In genomic region chr1:116540088-116540487, GRCh38 we compare ENCODE assay signal across 10 cellular contexts. TPM values are rescaled to one million over a fixed set of nuclear protein-coding genes. Genes with fewer than 3 reads are reported as not detected.
DNase-seq lines count a peak whose midpoint lies in the region; ATAC-seq and TF ChIP-seq lines count a peak whose summit lies in the region.
"Had no signal": no experiment of that assay in that cellular context is flagged by ENCODE, and none has a peak within 500 bp of the region (broad histone marks: within the 10 kb centered on the region; RNA-seq: fewer than 3 reads in every experiment).

No MANE protein-coding gene starts in this region.

- peaks cover 74% of the 10 kb centered on the region for H3K36me3 ChIP-seq in PC-9 (ENCODE audit: low read depth)
- no peaks in the 10 kb centered on the region for H3K36me3 ChIP-seq in body of pancreas (replicated peaks in 1 of 2; ENCODE audit: insufficient read depth in 1 of 2, low read depth in 2 of 2)
- peaks cover 6% of the 10 kb centered on the region for H3K36me3 ChIP-seq in osteoblast (ENCODE audit: insufficient read depth, low read length)

- no peak overlapping the region for H3K4me3 ChIP-seq in PC-9
- no peak overlapping the region for H3K4me3 ChIP-seq in body of pancreas
- no peak overlapping the region for H3K4me3 ChIP-seq in osteoblast (ENCODE audit: insufficient read depth, low read length)
- H3K4me3 ChIP-seq: lung had no signal

- CTCF ChIA-PET in PC-9 (lab: Charles Lee): no interaction called here

- no peak for DNase-seq in stimulated activated naive CD8-positive, alpha-beta T cell treated with anti-CD3 and anti-CD28 coated beads, Interleukin-15, Interleukin-2, amounts not matched to agents 100 U/mL and 50 U/mL, for 24 hours
- no peak for DNase-seq in PC-9
- no peak for DNase-seq in activated gamma-delta T cell treated with Interleukin-2 at 50 U/mL for 16 hours
- DNase-seq in hypothalamus (lab: John Stamatoyannopoulos, UW): no peak
- DNase-seq in body of pancreas: no peak
- no peak for DNase-seq in osteoblast (ENCODE audit: insufficient read length, low spot score, missing footprints)
- DNase-seq: NCI-H446 had no signal

- no peak for TF ChIP-seq CTCF in PC-9 (conservative IDR thresholded peaks at IDR 0.05)
- no peak for TF ChIP-seq CTCF in body of pancreas (IDR thresholded peaks at IDR 0.05)
- no peak for TF ChIP-seq CTCF in osteoblast (IDR thresholded peaks at IDR 0.05; ENCODE audit: extremely low read depth, low read depth, low read length)

- H3K9me2 ChIP-seq in PC-9 (ENCODE audit: insufficient read depth): no peaks in the 10 kb centered on the region

- H3K4me1 ChIP-seq in PC-9 (replicated peaks; ENCODE audit: insufficient read depth) (peaks cover 47% of the 10 kb centered on the region), body of pancreas (no peaks in the 10 kb centered on the region), osteoblast (ENCODE audit: insufficient read depth, low read length) (peaks cover 3% of the 10 kb centered on the region)

- H3K27ac ChIP-seq in PC-9: peak overlapping the region; percentile 85; the same call in 1 of the 2 replicates
- no peak overlapping the region for H3K27ac ChIP-seq in body of pancreas
- no peak overlapping the region for H3K27ac ChIP-seq in osteoblast (ENCODE audit: low read depth, low read length)

- intact Hi-C loops in PC-9 (cut with micrococcal nuclease; ENCODE audit: unreplicated experiment) (no loop called here), body of pancreas (cut with DNase I) (no loop called here)

- H4K20me1 ChIP-seq in PC-9 (ENCODE audit: insufficient read depth) (no peaks in the 10 kb centered on the region), osteoblast (ENCODE audit: insufficient read depth, low read length) (no peaks in the 10 kb centered on the region)

- no peak overlapping the region for H3K4me2 ChIP-seq in PC-9
- H3K4me2 ChIP-seq in osteoblast (ENCODE audit: insufficient read depth, low read length): no peak overlapping the region

- no peak for TF ChIP-seq POLR2A in body of pancreas (IDR thresholded peaks at IDR 0.05)

- peaks cover 25% of the 10 kb centered on the region for H3K79me2 ChIP-seq in PC-9 (ENCODE audit: low read depth)
- H3K79me2 ChIP-seq in osteoblast (ENCODE audit: insufficient read depth, low read length): no peaks in the 10 kb centered on the region

- peaks cover 82% of the 10 kb centered on the region for H3K4me1 Mint-ChIP-seq in stimulated activated naive CD8-positive, alpha-beta T cell treated with anti-CD3 and anti-CD28 coated beads, Interleukin-15, Interleukin-2, amounts not matched to agents 100 ng/mL and 50 ng/mL, for 24 hours (ENCODE audit: low read depth)

- no peak overlapping the region for H3K4me3 Mint-ChIP-seq in stimulated activated naive CD8-positive, alpha-beta T cell treated with anti-CD3 and anti-CD28 coated beads, Interleukin-15, Interleukin-2, amounts not matched to agents 100 ng/mL and 50 ng/mL, for 24 hours

- POLR2A ChIA-PET in PC-9 (lab: Charles Lee; ENCODE audit: unreplicated experiment): no interaction called here

- H3F3A ChIP-seq in PC-9 (ENCODE audit: insufficient read depth, low read depth): peaks cover 54% of the 10 kb centered on the region

- peaks cover 3% of the 10 kb centered on the region for H3K9me3 Mint-ChIP-seq in stimulated activated naive CD8-positive, alpha-beta T cell treated with anti-CD3 and anti-CD28 coated beads, Interleukin-15, Interleukin-2, amounts not matched to agents 100 ng/mL and 50 ng/mL, for 24 hours

- H3K36me3 Mint-ChIP-seq in stimulated activated naive CD8-positive, alpha-beta T cell treated with anti-CD3 and anti-CD28 coated beads, Interleukin-15, Interleukin-2, amounts not matched to agents 100 ng/mL and 50 ng/mL, for 24 hours (ENCODE audit: low read depth): peaks cover 86% of the 10 kb centered on the region

- no peaks in the 10 kb centered on the region for H3K27me3 Mint-ChIP-seq in stimulated activated naive CD8-positive, alpha-beta T cell treated with anti-CD3 and anti-CD28 coated beads, Interleukin-15, Interleukin-2, amounts not matched to agents 100 ng/mL and 50 ng/mL, for 24 hours

- H3K9me3 ChIP-seq in PC-9 (ENCODE audit: insufficient read depth, low read depth): no peaks in the 10 kb centered on the region
- no peaks in the 10 kb centered on the region for H3K9me3 ChIP-seq in body of pancreas
- H3K9me3 ChIP-seq in osteoblast (ENCODE audit: low read depth, low read length): no peaks in the 10 kb centered on the region

- H3K27me3 ChIP-seq in PC-9 (ENCODE audit: insufficient read depth, low read depth) (no peaks in the 10 kb centered on the region), body of pancreas (no peaks in the 10 kb centered on the region), osteoblast (ENCODE audit: insufficient read depth, low read length) (no peaks in the 10 kb centered on the region)

- no peak for ATAC-seq in stimulated activated naive CD8-positive, alpha-beta T cell treated with anti-CD3 and anti-CD28 coated beads, Interleukin-15, Interleukin-2, amounts not matched to agents 100 U/mL and 50 U/mL, for 24 hours
- ATAC-seq in HG02981 (IDR thresholded peaks at IDR 0.05; ENCODE audit: unreplicated experiment) (peak; percentile 42), body of pancreas (no peak)

- no TSS peak for BruUV-seq in PC-9 (replicated peaks; lab: Mats Ljungman, UMichigan)

- peak overlapping the region; percentile 34 for H3K27ac Mint-ChIP-seq in stimulated activated naive CD8-positive, alpha-beta T cell treated with anti-CD3 and anti-CD28 coated beads, Interleukin-15, Interleukin-2, amounts not matched to agents 100 ng/mL and 50 ng/mL, for 24 hours

- H2AFZ ChIP-seq in PC-9: no peak overlapping the region
- H2AFZ ChIP-seq in osteoblast (ENCODE audit: low read length): no peak overlapping the region

RNA-seq across cellular contexts. Expression of gene CD58, which starts 30.7 kb away (rescaled TPM):
- total RNA-seq in PC-9 (2021): 15.9 and 23.6 TPM in 2 replicates
- 10 to 100 TPM in 1 of 2 donors, 1 to 10 TPM in 1; 6.6 to 15.0 TPM for total RNA-seq in body of pancreas
- total RNA-seq in osteoblast: 20.6 and 23.5 TPM in 2 replicates
